ENCODE assay signal across 19 cellular contexts in the genomic region with DNA sequence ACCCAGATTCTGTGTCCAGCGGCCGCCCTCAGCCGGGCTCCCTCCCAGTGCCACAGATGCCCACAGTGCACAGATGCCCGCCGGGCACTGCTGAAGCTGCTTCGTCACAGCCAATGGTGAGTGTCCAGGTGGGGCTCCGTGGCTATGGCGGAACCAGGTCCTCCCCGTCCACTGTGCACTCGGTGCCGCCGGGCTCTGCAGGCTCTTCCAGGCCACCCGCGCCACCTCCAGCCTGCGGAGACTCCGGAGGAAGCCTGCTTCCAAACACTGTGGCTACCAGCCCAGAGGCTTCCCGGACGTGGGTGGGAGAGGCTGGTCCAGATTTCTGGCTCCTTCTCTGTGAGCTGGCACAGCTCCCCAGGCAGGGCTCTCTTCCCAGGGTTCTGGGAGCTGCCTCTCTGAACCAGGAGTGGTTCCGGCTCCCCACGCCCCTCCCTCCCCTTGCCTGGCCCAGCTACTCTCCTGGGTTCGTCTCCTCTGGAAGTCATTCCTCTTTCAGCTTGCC. TPM values are rescaled to one million over a fixed set of nuclear protein-coding genes. Genes with fewer than 3 reads are reported as not detected.
A peak's percentile ranks its signal among the peaks of the same experiment; 100 is the strongest.
DNase-seq lines count a peak whose midpoint lies in the region; ATAC-seq and TF ChIP-seq lines count a peak whose summit lies in the region.
"Had no signal": no experiment of that assay in that cellular context is flagged by ENCODE, and none has a peak within 500 bp of the region (broad histone marks: within the 10 kb centered on the region; RNA-seq: fewer than 3 reads in every experiment).

No MANE protein-coding gene starts in this region.

- H4K20me1 ChIP-seq in BLaER1 treated with 17β-estradiol and CSF1 and Interleukin-3, amounts not matched to agents 10 nM and 100 nM, result peaks cover 0 to 11% (median 0%) of the 10 kb centered on the region in 11 experiments; a peak in 5 of 22 replicates

- no peaks in the 10 kb centered on the region for H3K9me3 ChIP-seq in BLaER1 treated with 17β-estradiol and CSF1 and Interleukin-3, amounts not matched to agents 10 nM and 100 nM (replicated peaks in 1 of 11)

- H3K27me3 Mint-ChIP-seq in activated naive CD4-positive, alpha-beta T cell treated with anti-CD3 and anti-CD28 coated beads, Interleukin-2, amount 10 ng/mL, durations not matched to agents 7 days and 5 days, result peaks cover 31% of the 10 kb centered on the region

- no peaks in the 10 kb centered on the region for H3K36me3 Mint-ChIP-seq in activated naive CD4-positive, alpha-beta T cell treated with anti-CD3 and anti-CD28 coated beads, Interleukin-2, amount 10 ng/mL, durations not matched to agents 7 days and 5 days

- DNase-seq in cerebellar cortex (ENCODE audit: low spot score) (peak; percentile 49), left cardiac atrium (peak; percentile 77), posterior cingulate gyrus (peak; percentile 33 to 97 (median 80)), GM10266 (ENCODE audit: extremely low spot score) (no peak), NCI-H187 (lab: John Stamatoyannopoulos, UW) (no peak)
- DNase-seq in activated naive CD4-positive, alpha-beta T cell treated with anti-CD3 and anti-CD28 coated beads, Interleukin-2, amount 10 ng/mL, durations not matched to agents 7 days and 5 days, result no peak
- DNase-seq: activated CD4-positive, alpha-beta T cell treated with anti-CD3 and anti-CD28 coated beads for 36 hours; endodermal cell; KG1; mesenchymal stem cell; NCI-H146; NCI-H524 treated with DMSO at 0.1 percent for 48 hours; stimulated activated CD4-positive, alpha-beta T cell treated with anti-CD3 and anti-CD28 coated beads, Interleukin-1b, Interleukin-23, amount 100 ng/mL, for 48 hours had no signal

- H3K27ac Mint-ChIP-seq in activated naive CD4-positive, alpha-beta T cell treated with anti-CD3 and anti-CD28 coated beads, Interleukin-2, amount 10 ng/mL, durations not matched to agents 7 days and 5 days, result no peak overlapping the region
- H3K27ac Mint-ChIP-seq: activated CD4-positive, alpha-beta T cell treated with anti-CD3 and anti-CD28 coated beads for 36 hours; activated T-helper 1 cell treated with anti-CD3 and anti-CD28 coated beads, Interleukin-12 subunit alpha, Interleukin-12 subunit beta, Interleukin-2, Interleukin-4 antibody, amounts not matched to agents 30 ng/mL and 10 ng/mL and 1 ng/mL, durations not matched to agents 14 hours and 24 hours and 36 hours; endodermal cell had no signal

- CTCF ChIA-PET in activated naive CD4-positive, alpha-beta T cell treated with anti-CD3 and anti-CD28 coated beads, Interleukin-2, amount 10 ng/mL, durations not matched to agents 7 days and 5 days (lab: Charles Lee), result no interaction called here

- no peak overlapping the region for H3K27ac ChIP-seq in BLaER1 treated with 17β-estradiol and CSF1 and Interleukin-3, amounts not matched to agents 10 nM and 100 nM
- H3K27ac ChIP-seq: parathyroid adenoma had no signal

- H3K4me3 ChIP-seq in BLaER1 treated with 17β-estradiol and CSF1 and Interleukin-3, amounts not matched to agents 10 nM and 100 nM, result no peak overlapping the region
- H3K4me3 ChIP-seq: GM12878 had no signal

- no peak for TF ChIP-seq CTCF in GM10266 (IDR thresholded peaks at IDR 0.05; ENCODE audit: control insufficient read depth, insufficient read depth, low read depth, missing control alignments)

- H3K4me1 ChIP-seq in BLaER1 treated with 17β-estradiol and CSF1 and Interleukin-3, amounts not matched to agents 10 nM and 100 nM, result peaks cover 45 to 95% (median 78%) of the 10 kb centered on the region in 10 experiments
- H3K4me1 ChIP-seq: parathyroid adenoma had no signal

- peaks cover 0 to 8% (median 0%) of the 10 kb centered on the region in 11 experiments; a peak in 8 of 22 replicates for H3K36me3 ChIP-seq in BLaER1 treated with 17β-estradiol and CSF1 and Interleukin-3, amounts not matched to agents 10 nM and 100 nM

- peaks cover 0 to 19% (median 0%) of the 10 kb centered on the region in 11 experiments; a peak in 5 of 22 replicates for H3K27me3 ChIP-seq in BLaER1 treated with 17β-estradiol and CSF1 and Interleukin-3, amounts not matched to agents 10 nM and 100 nM

- no peaks in the 10 kb centered on the region for H3K9me3 Mint-ChIP-seq in activated naive CD4-positive, alpha-beta T cell treated with anti-CD3 and anti-CD28 coated beads, Interleukin-2, amount 10 ng/mL, durations not matched to agents 7 days and 5 days
- H3K9me3 Mint-ChIP-seq: activated T-helper 1 cell treated with anti-CD3 and anti-CD28 coated beads, Interleukin-12 subunit alpha, Interleukin-12 subunit beta, Interleukin-2, Interleukin-4 antibody, amounts not matched to agents 30 ng/mL and 10 ng/mL and 1 ng/mL, durations not matched to agents 14 hours and 24 hours and 36 hours; endodermal cell had no signal

- intact Hi-C loops in left cardiac atrium (cut with DNase I) (no loop called here), posterior cingulate gyrus (cut with DNase I) (no loop called here)

- H3K4me2 ChIP-seq in BLaER1 treated with 17β-estradiol and CSF1 and Interleukin-3, amounts not matched to agents 10 nM and 100 nM, result peak overlapping the region; percentile 69 to 100 (median 100); a peak in 21 of 22 replicates

- H3K4me1 Mint-ChIP-seq in activated naive CD4-positive, alpha-beta T cell treated with anti-CD3 and anti-CD28 coated beads, Interleukin-2, amount 10 ng/mL, durations not matched to agents 7 days and 5 days, result peaks cover 18% of the 10 kb centered on the region
- H3K4me1 Mint-ChIP-seq: endodermal cell had no signal

- peak overlapping the region in 6 of 11 experiments; percentile 0 to 87 (median 50); a peak in 10 of 22 replicates for H3K9ac ChIP-seq in BLaER1 treated with 17β-estradiol and CSF1 and Interleukin-3, amounts not matched to agents 10 nM and 100 nM
- H3K9ac ChIP-seq: parathyroid adenoma had no signal

- ATAC-seq in left cardiac atrium (peak; percentile 34 to 50), HG03097 (IDR thresholded peaks at IDR 0.05; ENCODE audit: low FRiP score, unreplicated experiment) (no peak)
- ATAC-seq: activated CD4-positive, alpha-beta T cell treated with anti-CD3 and anti-CD28 coated beads for 36 hours; GM12878 had no signal

- no peak overlapping the region for H3K4me3 Mint-ChIP-seq in activated naive CD4-positive, alpha-beta T cell treated with anti-CD3 and anti-CD28 coated beads, Interleukin-2, amount 10 ng/mL, durations not matched to agents 7 days and 5 days
- H3K4me3 Mint-ChIP-seq: activated CD4-positive, alpha-beta T cell treated with anti-CD3 and anti-CD28 coated beads for 36 hours; activated T-helper 1 cell treated with anti-CD3 and anti-CD28 coated beads, Interleukin-12 subunit alpha, Interleukin-12 subunit beta, Interleukin-2, Interleukin-4 antibody, amounts not matched to agents 30 ng/mL and 10 ng/mL and 1 ng/mL, durations not matched to agents 14 hours and 24 hours and 36 hours; endodermal cell had no signal

RNA-seq across cellular contexts. Expression of a gene that starts 2.8 kb away (rescaled TPM):
- 10 to 100 TPM in 1 of 2 donors, 1 to 10 TPM in 1; 9.6 to 10.5 TPM for total RNA-seq in left cardiac atrium

RNA-seq across cellular contexts. Expression of a gene that starts 7.1 kb away (rescaled TPM):
- total RNA-seq in left cardiac atrium, result under 1 TPM in 1 of 2 donors, not detected in 1; 0.50 TPM
- total RNA-seq: activated CD4-positive, alpha-beta T cell treated with anti-CD3 and anti-CD28 coated beads for 36 hours; endodermal cell; GM12878; T-helper 2 cell treated with Interferon-gamma antibody and Interleukin-4, amounts not matched to agents 100 ng/mL and 5 ng/mL, for 36 hours had no signal

RNA-seq across cellular contexts. Expression of a gene that starts 12.4 kb away (rescaled TPM):
- 10 to 100 TPM; 20.9 to 25.1 TPM for total RNA-seq in left cardiac atrium

RNA-seq across cellular contexts. Expression of a gene that starts 21.1 kb away (rescaled TPM):
- total RNA-seq in left cardiac atrium, result not detected

RNA-seq across cellular contexts. Expression of a gene that starts 22.0 kb away (rescaled TPM):
- total RNA-seq in left cardiac atrium, result 1 to 10 TPM; 8.9 to 9.2 TPM

Comparison
In these comparisons a context has a peak if more than half of its experiments do, and no peak if none do; other contexts are left out.
1. DNase-seq: peak in cerebellar cortex (single experiment), left cardiac atrium (single experiment) and posterior cingulate gyrus (10 of 10); none in GM10266 (single experiment), NCI-H187 (0 of 2) and activated naive CD4-positive, alpha-beta T cell treated with anti-CD3 and anti-CD28 coated beads, Interleukin-2, amount 10 ng/mL, durations not matched to agents 7 days and 5 days (single experiment).